ENCODE assay signal across 39 cellular contexts in genomic region chr16:1133810-1134520, GRCh38. TPM values are rescaled to one million over a fixed set of nuclear protein-coding genes. Genes with fewer than 3 reads are reported as not detected.
"Had no signal": no experiment of that assay in that cellular context is flagged by ENCODE, and none has a peak within 500 bp of the region (broad histone marks: within the 10 kb centered on the region; RNA-seq: fewer than 3 reads in every experiment).

No MANE protein-coding gene starts in this region.

- H3K27me3 ChIP-seq: adrenal gland, cardiac muscle cell, hepatocyte, sigmoid colon had no signal

- H3K4me3 ChIP-seq: adrenal gland, cardiac muscle cell, coronary artery, dorsolateral prefrontal cortex, gastrocnemius medialis, hepatocyte, left ventricle myocardium inferior, lung, prostate gland, sigmoid colon, suprapubic skin, tibial artery, upper lobe of right lung had no signal

- H3K9me3 ChIP-seq: adrenal gland, gastrocnemius medialis, left ventricle myocardium inferior, neutrophil, prostate gland, sigmoid colon, suprapubic skin, tibial artery, upper lobe of right lung had no signal

- FAIRE-seq: kidney, small intestine had no signal

- H3K4me2 ChIP-seq: hepatocyte had no signal

- H3K27ac ChIP-seq: cardiac muscle cell, coronary artery, dorsolateral prefrontal cortex, gastrocnemius medialis, hepatocyte, left ventricle myocardium inferior, neutrophil, prostate gland, sigmoid colon, suprapubic skin, tibial artery, upper lobe of right lung, WERI-Rb-1 had no signal

- DNase-seq: activated CD4-positive, alpha-beta T cell treated with anti-CD3 and anti-CD28 coated beads for 48 hours; activated CD4-positive, alpha-beta T cell treated with anti-CD3 and anti-CD28 coated beads, Interleukin-2, amount 50 U/mL, for 48 hours; activated CD8-positive, alpha-beta memory T cell treated with anti-CD3 and anti-CD28 coated beads, Interleukin-2, amount 50 U/mL, for 4 hours; activated effector memory CD4-positive, alpha-beta T cell treated with anti-CD3 and anti-CD28 coated beads, Interleukin-2, amount 50 U/mL, for 16 hours; activated naive CD4-positive, alpha-beta T cell treated with anti-CD3 and anti-CD28 coated beads for 36 hours; activated naive CD8-positive, alpha-beta T cell treated with anti-CD3 and anti-CD28 coated beads for 36 hours; activated T-cell treated with anti-CD3 and anti-CD28 coated beads, Interleukin-2, amount 50 U/mL, for 1 hour; aorta; dorsolateral prefrontal cortex; effector memory CD4-positive, alpha-beta T cell; erythroblast; gastrocnemius medialis; kidney; left ventricle myocardium inferior; mesendoderm; retina; sigmoid colon; stimulated activated CD4-positive, alpha-beta T cell treated with anti-CD3 and anti-CD28 coated beads, Interleukin-4, amount 100 ng/mL, for 24 hours; T-helper 17 cell; T1000; tibial artery; upper lobe of right lung; WERI-Rb-1 had no signal

- H3K36me3 ChIP-seq: adrenal gland, cardiac muscle cell, gastrocnemius medialis, left ventricle myocardium inferior, neutrophil, prostate gland, sigmoid colon, suprapubic skin, tibial artery, upper lobe of right lung, WERI-Rb-1 had no signal

- ATAC-seq: activated CD4-positive, CD25-positive, alpha-beta regulatory T cell treated with anti-CD3 and anti-CD28 coated beads, Interleukin-2, amount 50 U/mL, for 24 hours; gastrocnemius medialis; stimulated activated effector memory CD8-positive, alpha-beta T cell treated with anti-CD3 and anti-CD28 coated beads, Interleukin-12 subunit alpha, Interleukin-12 subunit beta, amount 100 ng/mL, for 72 hours; T-helper 17 cell; upper lobe of right lung had no signal

- H3K4me1 ChIP-seq: gastrocnemius medialis, left ventricle myocardium inferior, prostate gland, sigmoid colon, suprapubic skin, tibial artery, upper lobe of right lung had no signal

RNA-seq across cellular contexts. Expression of gene C1QTNF8, which starts 37.9 kb away (rescaled TPM):
- total RNA-seq: activated CD8-positive, alpha-beta memory T cell treated with anti-CD3 and anti-CD28 coated beads for 36 hours; activated naive CD4-positive, alpha-beta T cell treated with anti-CD3 and anti-CD28 coated beads for 36 hours; activated naive CD8-positive, alpha-beta T cell treated with anti-CD3 and anti-CD28 coated beads for 36 hours; activated T-helper 1 cell treated with anti-CD3 and anti-CD28 coated beads, Interleukin-12 subunit alpha, Interleukin-12 subunit beta, Interleukin-2, Interleukin-4 antibody, amounts not matched to agents 30 ng/mL and 10 ng/mL and 1 ng/mL, durations not matched to agents 14 hours and 24 hours and 36 hours; cerebellum; gastrocnemius medialis; hepatocyte; kidney; left ventricle myocardium inferior; mononuclear cell; osteocyte; sigmoid colon; suprapubic skin; T-helper 17 cell; upper lobe of right lung had no signal
